In the genomic region with DNA sequence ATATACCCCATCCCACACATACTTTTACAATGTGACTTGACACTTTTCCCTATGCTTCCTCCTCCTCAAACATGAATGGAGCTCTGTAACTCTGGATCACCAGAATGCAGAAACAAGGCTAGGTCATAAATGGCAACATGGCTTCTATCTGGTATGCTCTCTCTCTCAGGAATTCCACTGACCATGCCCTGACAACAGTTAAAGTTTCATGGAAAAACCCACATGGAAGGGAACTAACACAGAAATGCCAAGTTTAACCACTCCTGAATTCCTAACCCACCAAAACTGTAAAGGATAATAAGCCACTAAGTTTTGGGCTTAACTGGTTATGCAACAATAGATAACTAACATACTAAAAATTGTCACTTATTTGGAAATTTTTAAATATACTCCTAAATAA, we compare ENCODE assay signal across 19 cellular contexts.
"Had no signal": no experiment of that assay in that cellular context is flagged by ENCODE, and none has a peak within 500 bp of the region (broad histone marks: within the 10 kb centered on the region; RNA-seq: fewer than 3 reads in every experiment).

No MANE protein-coding gene starts in this region.

- H3K36me3 Mint-ChIP-seq: activated naive CD4-positive, alpha-beta T cell treated with anti-CD3 and anti-CD28 coated beads, Interleukin-2, amount 50 U/mL, for 72 hours had no signal

- H3K4me1 ChIP-seq: lower lobe of right lung had no signal

- H3K4me3 ChIP-seq: breast epithelium, coronary artery, lower lobe of right lung, thoracic aorta, upper lobe of left lung had no signal

- H3K27ac ChIP-seq: breast epithelium, coronary artery, lower lobe of right lung, thoracic aorta, upper lobe of left lung, WERI-Rb-1 had no signal

- H3K9me3 Mint-ChIP-seq: activated naive CD4-positive, alpha-beta T cell treated with anti-CD3 and anti-CD28 coated beads, Interleukin-2, amount 50 U/mL, for 72 hours had no signal

- H3K4me3 Mint-ChIP-seq: activated CD4-positive, alpha-beta T cell treated with anti-CD3 and anti-CD28 coated beads for 36 hours; nephron progenitor cell had no signal

- H3K27me3 ChIP-seq: breast epithelium, upper lobe of left lung had no signal

- H3K27me3 Mint-ChIP-seq: activated CD4-positive, alpha-beta T cell treated with anti-CD3 and anti-CD28 coated beads for 36 hours had no signal

- ATAC-seq: activated CD4-positive, alpha-beta T cell treated with anti-CD3 and anti-CD28 coated beads for 36 hours; activated naive CD4-positive, alpha-beta T cell treated with anti-CD3 and anti-CD28 coated beads, Interleukin-2, amount 50 U/mL, for 72 hours; esophagus mucosa; left colon; lower lobe of right lung had no signal

- DNase-seq: activated CD4-positive, alpha-beta T cell treated with anti-CD3 and anti-CD28 coated beads for 36 hours; activated CD4-positive, alpha-beta T cell treated with anti-CD3 and anti-CD28 coated beads, Interleukin-2, amount 50 U/mL, for 48 hours; activated gamma-delta T cell; amygdala; foreskin fibroblast; glutamatergic neuron; hypothalamus; islet precursor cell; left colon; lower lobe of right lung; nephron progenitor cell; nucleus accumbens; upper lobe of left lung; WERI-Rb-1 had no signal

- H3K9me3 ChIP-seq: breast epithelium, lower lobe of right lung, thoracic aorta, upper lobe of left lung had no signal

- H3K36me3 ChIP-seq: breast epithelium, lower lobe of right lung, thoracic aorta, upper lobe of left lung, WERI-Rb-1 had no signal

- H3K27ac Mint-ChIP-seq: activated CD4-positive, alpha-beta T cell treated with anti-CD3 and anti-CD28 coated beads for 36 hours; nephron progenitor cell had no signal

- H3K4me1 Mint-ChIP-seq: activated CD4-positive, alpha-beta T cell treated with anti-CD3 and anti-CD28 coated beads for 36 hours had no signal
